ENCODE assay signal across 8 cellular contexts in the genomic region with DNA sequence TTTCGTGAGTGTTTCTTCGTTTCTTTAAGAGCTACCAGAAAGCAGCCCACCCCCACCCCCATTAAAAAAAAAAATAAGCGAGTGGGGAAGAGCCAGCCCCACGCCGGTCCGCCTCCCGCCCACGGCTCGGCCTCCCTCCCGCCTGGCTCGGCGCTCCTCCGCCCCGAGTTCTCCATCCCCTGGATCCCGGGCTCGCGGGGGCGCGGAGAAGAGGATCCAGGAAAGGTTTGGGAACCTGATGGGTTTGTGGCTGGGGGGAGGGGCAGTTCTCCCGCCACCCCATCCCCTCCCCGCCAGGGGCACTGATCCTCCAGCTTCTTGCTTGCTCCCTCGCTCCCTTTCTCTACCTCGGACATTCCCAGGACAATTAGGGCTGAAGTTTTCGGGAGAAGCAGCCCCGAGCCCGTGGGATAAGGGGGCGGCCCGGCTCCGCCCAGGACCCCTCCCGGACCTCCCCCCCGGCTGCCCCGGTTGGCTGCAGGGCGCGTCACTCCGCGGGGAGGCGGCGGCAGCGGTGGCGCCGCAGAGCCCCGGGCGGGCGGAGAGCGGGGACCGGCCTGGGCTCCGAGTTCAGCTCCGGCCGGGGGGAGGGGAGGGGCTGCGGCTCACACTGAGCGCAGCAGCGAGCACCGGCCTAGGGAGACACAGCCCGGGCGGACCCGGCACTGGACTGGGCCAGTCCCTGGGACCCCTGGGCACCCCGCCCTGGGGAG. TPM values are rescaled to one million over a fixed set of nuclear protein-coding genes. Genes with fewer than 3 reads are reported as not detected.
A peak's percentile ranks its signal among the peaks of the same experiment; 100 is the strongest.
DNase-seq lines count a peak whose midpoint lies in the region; ATAC-seq, FAIRE-seq and TF ChIP-seq lines count a peak whose summit lies in the region.

No MANE protein-coding gene starts in this region.

- H3K4me1 ChIP-seq in cardiac muscle cell (ENCODE audit: low read depth) (peaks cover 42% of the 10 kb centered on the region), prostate gland (replicated peaks) (peaks cover 4% of the 10 kb centered on the region)

- H3K9ac ChIP-seq in SK-N-MC (ENCODE audit: insufficient read length), result no peak overlapping the region

- TF ChIP-seq CTCF in cardiac muscle cell (IDR thresholded peaks at IDR 0.05; ENCODE audit: low read depth, low read length) (no peak), prostate gland (IDR thresholded peaks at IDR 0.05) (no peak)

- peak overlapping the region; percentile 60 for H3K4me3 ChIP-seq in SK-N-MC
- peak overlapping the region; percentile 68 for H3K4me3 ChIP-seq in cardiac muscle cell
- H3K4me3 ChIP-seq in prostate gland, result peak overlapping the region; percentile 19 to 32

- H3K27ac ChIP-seq in SK-N-MC (no peak overlapping the region), cardiac muscle cell (peak overlapping the region; percentile 89), prostate gland (peak overlapping the region in 1 of 2 donors; percentile 38)

- WGBS in prostate gland, result 4% methylated on average over 57 of the region's 57 CpGs

- DNase-seq in H54 (ENCODE audit: insufficient read length, low spot score) (peak; percentile 58), SK-N-MC (ENCODE audit: low read depth, low spot score) (no peak), cardiac muscle cell (ENCODE audit: low read depth in 1 of 2, low spot score in 1 of 2) (peak; percentile 89 to 95), prostate gland (ENCODE audit: low spot score) (no peak), activated gamma-delta T cell (lab: John Stamatoyannopoulos, UW) (no peak)
- no peak for DNase-seq in activated naive CD4-positive, alpha-beta T cell treated with Interleukin-2 at 50 U/mL for 16 hours

- no peak for FAIRE-seq in H54 (lab: Jason Lieb, UNC)

- peak; percentile 38; the same call in 1 of the 2 replicates for TF ChIP-seq POLR2A in H54 (IDR thresholded peaks at IDR 0.05; ENCODE audit: low read depth, low read length)
- no peak for TF ChIP-seq POLR2A in prostate gland (IDR thresholded peaks at IDR 0.05)

- H3K9me3 ChIP-seq in SK-N-MC (ENCODE audit: low read depth, low read length) (no peaks in the 10 kb centered on the region), cardiac muscle cell (ENCODE audit: low read depth) (no peaks in the 10 kb centered on the region), prostate gland (no peaks in the 10 kb centered on the region)

- intact Hi-C loops in prostate gland (cut with DNase I), result no loop called here

- no peak for ATAC-seq in HG03521 (IDR thresholded peaks at IDR 0.05; ENCODE audit: unreplicated experiment)
- ATAC-seq in GM21825 (IDR thresholded peaks at IDR 0.05; ENCODE audit: unreplicated experiment), result no peak

- H3K27me3 ChIP-seq in cardiac muscle cell (peaks cover 11% of the 10 kb centered on the region), prostate gland (replicated peaks; ENCODE audit: insufficient read depth) (peaks cover 42% of the 10 kb centered on the region)

- H3K36me3 ChIP-seq in SK-N-MC (ENCODE audit: insufficient read depth, low read length) (no peaks in the 10 kb centered on the region), cardiac muscle cell (no peaks in the 10 kb centered on the region), prostate gland (no peaks in the 10 kb centered on the region)

RNA-seq across cellular contexts. Expression of gene SALL1, which starts 1.0 kb away (rescaled TPM):
- 7.9 and 16.7 TPM in 2 replicates for total RNA-seq in cardiac muscle cell
- 4.2 and 5.6 TPM in 2 replicates for polyA plus RNA-seq in cardiac muscle cell
- 1 to 10 TPM in 1 of 2 donors, under 1 TPM in 1; 0.14 to 4.8 TPM for total RNA-seq in prostate gland

Comparison
In these comparisons a context has a peak if more than half of its experiments do, and no peak if none do; other contexts are left out.
1. DNase-seq: peak in H54 (single experiment) and cardiac muscle cell (2 of 2); none in SK-N-MC (single experiment), prostate gland (single experiment), activated gamma-delta T cell (single experiment) and activated naive CD4-positive, alpha-beta T cell treated with Interleukin-2 at 50 U/mL for 16 hours (single experiment).
2. Peak in every context shown above with its lines, with median percentiles within 50 percentile points of each other: H3K4me3 ChIP-seq.